ENCODE assay signal across 1 cellular context in the genomic region with DNA sequence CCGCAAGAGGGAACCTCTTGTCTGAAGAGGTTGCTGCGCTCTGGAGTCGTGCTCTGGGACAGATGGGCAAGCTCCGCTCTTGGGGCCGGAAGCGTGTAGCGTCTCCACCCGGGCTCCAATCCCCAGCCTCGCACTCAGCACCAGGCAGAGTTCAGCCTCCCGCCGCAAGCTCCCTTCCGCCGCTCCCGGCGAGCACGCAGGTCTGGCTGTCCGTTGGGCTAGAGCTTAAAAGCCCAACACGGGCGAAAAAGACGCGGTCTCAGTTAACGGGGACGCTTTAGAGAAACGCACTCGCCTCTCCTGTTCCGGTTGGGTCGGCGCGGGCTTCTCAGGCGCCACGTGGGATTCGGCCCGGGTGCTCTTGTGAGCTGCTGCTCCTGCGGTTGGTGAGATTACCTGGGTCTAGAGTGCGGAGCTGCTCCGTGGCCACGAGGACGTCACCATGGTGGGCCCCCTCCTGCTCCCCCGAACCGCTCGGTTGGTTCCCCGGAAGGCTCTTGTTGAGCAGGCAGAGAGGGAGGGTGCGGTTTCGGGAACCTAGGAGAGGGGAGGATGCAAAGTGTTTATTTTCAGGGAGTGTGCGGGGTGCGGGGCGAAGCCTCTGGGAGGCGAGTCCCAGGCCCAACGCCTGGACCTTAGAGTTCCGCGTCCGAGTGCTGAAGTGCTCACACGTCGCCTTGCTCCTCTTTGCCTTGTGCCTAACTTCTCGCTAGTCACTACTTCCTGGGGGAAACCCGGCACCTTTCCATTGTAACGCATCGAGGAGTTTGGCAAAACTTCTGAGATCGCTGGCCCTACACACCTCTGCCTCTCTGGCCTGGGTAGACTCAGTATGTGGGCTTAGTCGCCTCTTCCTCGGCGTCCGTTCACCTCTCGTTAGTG.
TF ChIP-seq lines count a peak whose summit lies in the region.

A gene (plus strand): TSS at position 331 of the 882 bp plus-strand sequence. CDS start 112 bp downstream, at position 443.

TF ChIP-seq in HepG2, 621 proteins besides CTCF, POLR2A, EP300 and RAD21 (continued from another document and continues in another):
- TF ChIP-seq, protein P1, sequence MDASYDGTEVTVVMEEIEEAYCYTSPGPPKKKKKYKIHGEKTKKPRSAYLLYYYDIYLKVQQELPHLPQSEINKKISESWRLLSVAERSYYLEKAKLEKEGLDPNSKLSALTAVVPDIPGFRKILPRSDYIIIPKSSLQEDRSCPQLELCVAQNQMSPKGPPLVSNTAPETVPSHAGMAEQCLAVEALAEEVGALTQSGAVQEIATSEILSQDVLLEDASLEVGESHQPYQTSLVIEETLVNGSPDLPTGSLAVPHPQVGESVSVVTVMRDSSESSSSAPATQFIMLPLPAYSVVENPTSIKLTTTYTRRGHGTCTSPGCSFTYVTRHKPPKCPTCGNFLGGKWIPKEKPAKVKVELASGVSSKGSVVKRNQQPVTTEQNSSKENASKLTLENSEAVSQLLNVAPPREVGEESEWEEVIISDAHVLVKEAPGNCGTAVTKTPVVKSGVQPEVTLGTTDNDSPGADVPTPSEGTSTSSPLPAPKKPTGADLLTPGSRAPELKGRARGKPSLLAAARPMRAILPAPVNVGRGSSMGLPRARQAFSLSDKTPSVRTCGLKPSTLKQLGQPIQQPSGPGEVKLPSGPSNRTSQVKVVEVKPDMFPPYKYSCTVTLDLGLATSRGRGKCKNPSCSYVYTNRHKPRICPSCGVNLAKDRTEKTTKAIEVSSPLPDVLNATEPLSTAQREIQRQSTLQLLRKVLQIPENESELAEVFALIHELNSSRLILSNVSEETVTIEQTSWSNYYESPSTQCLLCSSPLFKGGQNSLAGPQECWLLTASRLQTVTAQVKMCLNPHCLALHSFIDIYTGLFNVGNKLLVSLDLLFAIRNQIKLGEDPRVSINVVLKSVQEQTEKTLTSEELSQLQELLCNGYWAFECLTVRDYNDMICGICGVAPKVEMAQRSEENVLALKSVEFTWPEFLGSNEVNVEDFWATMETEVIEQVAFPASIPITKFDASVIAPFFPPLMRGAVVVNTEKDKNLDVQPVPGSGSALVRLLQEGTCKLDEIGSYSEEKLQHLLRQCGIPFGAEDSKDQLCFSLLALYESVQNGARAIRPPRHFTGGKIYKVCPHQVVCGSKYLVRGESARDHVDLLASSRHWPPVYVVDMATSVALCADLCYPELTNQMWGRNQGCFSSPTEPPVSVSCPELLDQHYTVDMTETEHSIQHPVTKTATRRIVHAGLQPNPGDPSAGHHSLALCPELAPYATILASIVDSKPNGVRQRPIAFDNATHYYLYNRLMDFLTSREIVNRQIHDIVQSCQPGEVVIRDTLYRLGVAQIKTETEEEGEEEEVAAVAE (CRISPR knock-in tag; IDR thresholded peaks at IDR 0.05; ENCODE audit: borderline replicate concordance), result peak; percentile 91
- TF ChIP-seq NFIB (CRISPR knock-in tag; IDR thresholded peaks at IDR 0.05; ENCODE audit: borderline replicate concordance), result no peak
- TF ChIP-seq NPAS2 (CRISPR knock-in tag; IDR thresholded peaks at IDR 0.05; ENCODE audit: borderline replicate concordance), result no peak
- TF ChIP-seq, protein P2, sequence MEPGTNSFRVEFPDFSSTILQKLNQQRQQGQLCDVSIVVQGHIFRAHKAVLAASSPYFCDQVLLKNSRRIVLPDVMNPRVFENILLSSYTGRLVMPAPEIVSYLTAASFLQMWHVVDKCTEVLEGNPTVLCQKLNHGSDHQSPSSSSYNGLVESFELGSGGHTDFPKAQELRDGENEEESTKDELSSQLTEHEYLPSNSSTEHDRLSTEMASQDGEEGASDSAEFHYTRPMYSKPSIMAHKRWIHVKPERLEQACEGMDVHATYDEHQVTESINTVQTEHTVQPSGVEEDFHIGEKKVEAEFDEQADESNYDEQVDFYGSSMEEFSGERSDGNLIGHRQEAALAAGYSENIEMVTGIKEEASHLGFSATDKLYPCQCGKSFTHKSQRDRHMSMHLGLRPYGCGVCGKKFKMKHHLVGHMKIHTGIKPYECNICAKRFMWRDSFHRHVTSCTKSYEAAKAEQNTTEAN (CRISPR knock-in tag; conservative IDR thresholded peaks at IDR 0.05), result peak; percentile 77; the same call in 1 of the 2 replicates
- TF ChIP-seq ZNF816 (CRISPR knock-in tag; IDR thresholded peaks at IDR 0.05; ENCODE audit: borderline replicate concordance), result peak; percentile 82; the same call in 1 of the 2 replicates
- TF ChIP-seq ZNF460 (CRISPR knock-in tag; IDR thresholded peaks at IDR 0.05; ENCODE audit: borderline replicate concordance), result peak; percentile 66; the same call in 1 of the 2 replicates
- no peak for TF ChIP-seq PHB2 (IDR thresholded peaks at IDR 0.05; ENCODE audit: partially characterized antibody)
- TF ChIP-seq, protein P3, sequence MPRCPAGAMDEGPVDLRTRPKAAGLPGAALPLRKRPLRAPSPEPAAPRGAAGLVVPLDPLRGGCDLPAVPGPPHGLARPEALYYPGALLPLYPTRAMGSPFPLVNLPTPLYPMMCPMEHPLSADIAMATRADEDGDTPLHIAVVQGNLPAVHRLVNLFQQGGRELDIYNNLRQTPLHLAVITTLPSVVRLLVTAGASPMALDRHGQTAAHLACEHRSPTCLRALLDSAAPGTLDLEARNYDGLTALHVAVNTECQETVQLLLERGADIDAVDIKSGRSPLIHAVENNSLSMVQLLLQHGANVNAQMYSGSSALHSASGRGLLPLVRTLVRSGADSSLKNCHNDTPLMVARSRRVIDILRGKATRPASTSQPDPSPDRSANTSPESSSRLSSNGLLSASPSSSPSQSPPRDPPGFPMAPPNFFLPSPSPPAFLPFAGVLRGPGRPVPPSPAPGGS (CRISPR knock-in tag; IDR thresholded peaks at IDR 0.05), result peak; percentile 80; the same call in 1 of the 2 replicates
- TF ChIP-seq HNRNPUL1 (IDR thresholded peaks at IDR 0.05; ENCODE audit: low read depth, low read length), result no peak; the same call in 1 of the 2 replicates
- TF ChIP-seq, protein P4, sequence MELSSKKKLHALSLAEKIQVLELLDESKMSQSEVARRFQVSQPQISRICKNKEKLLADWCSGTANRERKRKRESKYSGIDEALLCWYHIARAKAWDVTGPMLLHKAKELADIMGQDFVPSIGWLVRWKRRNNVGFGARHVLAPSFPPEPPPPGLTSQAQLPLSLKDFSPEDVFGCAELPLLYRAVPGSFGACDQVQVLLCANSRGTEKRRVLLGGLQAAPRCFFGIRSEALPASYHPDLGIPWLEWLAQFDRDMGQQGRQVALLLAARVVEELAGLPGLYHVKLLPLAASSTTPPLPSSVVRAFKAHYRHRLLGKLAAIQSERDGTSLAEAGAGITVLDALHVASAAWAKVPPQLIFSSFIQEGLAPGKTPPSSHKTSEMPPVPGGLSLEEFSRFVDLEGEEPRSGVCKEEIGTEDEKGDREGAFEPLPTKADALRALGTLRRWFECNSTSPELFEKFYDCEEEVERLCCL (CRISPR knock-in tag; IDR thresholded peaks at IDR 0.05; ENCODE audit: borderline replicate concordance), result peak; percentile 79; the same call in 1 of the 2 replicates
- TF ChIP-seq, protein P5, sequence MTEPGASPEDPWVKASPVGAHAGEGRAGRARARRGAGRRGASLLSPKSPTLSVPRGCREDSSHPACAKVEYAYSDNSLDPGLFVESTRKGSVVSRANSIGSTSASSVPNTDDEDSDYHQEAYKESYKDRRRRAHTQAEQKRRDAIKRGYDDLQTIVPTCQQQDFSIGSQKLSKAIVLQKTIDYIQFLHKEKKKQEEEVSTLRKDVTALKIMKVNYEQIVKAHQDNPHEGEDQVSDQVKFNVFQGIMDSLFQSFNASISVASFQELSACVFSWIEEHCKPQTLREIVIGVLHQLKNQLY (CRISPR knock-in tag; IDR thresholded peaks at IDR 0.05), result peak; percentile 74; the same call in 1 of the 2 replicates
- peak; percentile 100 for TF ChIP-seq DMAP1 (CRISPR knock-in tag; IDR thresholded peaks at IDR 0.05)
- peak; percentile 77; the same call in 1 of the 2 replicates for TF ChIP-seq ZNF746 (CRISPR knock-in tag; IDR thresholded peaks at IDR 0.05)
- 0 out of 2 replicates have a peak, but pooled peaks have one; percentile 13 for TF ChIP-seq ZNF17 (CRISPR knock-in tag; IDR thresholded peaks at IDR 0.05)
- TF ChIP-seq CCDC6 (CRISPR knock-in tag; IDR thresholded peaks at IDR 0.05), result peak; percentile 95
- TF ChIP-seq, protein P6, sequence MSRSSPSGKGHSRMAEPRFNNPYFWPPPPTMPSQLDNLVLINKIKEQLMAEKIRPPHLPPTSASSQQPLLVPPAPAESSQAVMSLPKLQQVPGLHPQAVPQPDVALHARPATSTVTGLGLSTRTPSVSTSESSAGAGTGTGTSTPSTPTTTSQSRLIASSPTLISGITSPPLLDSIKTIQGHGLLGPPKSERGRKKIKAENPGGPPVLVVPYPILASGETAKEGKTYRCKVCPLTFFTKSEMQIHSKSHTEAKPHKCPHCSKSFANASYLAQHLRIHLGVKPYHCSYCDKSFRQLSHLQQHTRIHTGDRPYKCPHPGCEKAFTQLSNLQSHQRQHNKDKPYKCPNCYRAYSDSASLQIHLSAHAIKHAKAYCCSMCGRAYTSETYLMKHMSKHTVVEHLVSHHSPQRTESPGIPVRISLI (CRISPR knock-in tag; IDR thresholded peaks at IDR 0.05; ENCODE audit: borderline replicate concordance), result peak; percentile 77
- TF ChIP-seq, protein P7, sequence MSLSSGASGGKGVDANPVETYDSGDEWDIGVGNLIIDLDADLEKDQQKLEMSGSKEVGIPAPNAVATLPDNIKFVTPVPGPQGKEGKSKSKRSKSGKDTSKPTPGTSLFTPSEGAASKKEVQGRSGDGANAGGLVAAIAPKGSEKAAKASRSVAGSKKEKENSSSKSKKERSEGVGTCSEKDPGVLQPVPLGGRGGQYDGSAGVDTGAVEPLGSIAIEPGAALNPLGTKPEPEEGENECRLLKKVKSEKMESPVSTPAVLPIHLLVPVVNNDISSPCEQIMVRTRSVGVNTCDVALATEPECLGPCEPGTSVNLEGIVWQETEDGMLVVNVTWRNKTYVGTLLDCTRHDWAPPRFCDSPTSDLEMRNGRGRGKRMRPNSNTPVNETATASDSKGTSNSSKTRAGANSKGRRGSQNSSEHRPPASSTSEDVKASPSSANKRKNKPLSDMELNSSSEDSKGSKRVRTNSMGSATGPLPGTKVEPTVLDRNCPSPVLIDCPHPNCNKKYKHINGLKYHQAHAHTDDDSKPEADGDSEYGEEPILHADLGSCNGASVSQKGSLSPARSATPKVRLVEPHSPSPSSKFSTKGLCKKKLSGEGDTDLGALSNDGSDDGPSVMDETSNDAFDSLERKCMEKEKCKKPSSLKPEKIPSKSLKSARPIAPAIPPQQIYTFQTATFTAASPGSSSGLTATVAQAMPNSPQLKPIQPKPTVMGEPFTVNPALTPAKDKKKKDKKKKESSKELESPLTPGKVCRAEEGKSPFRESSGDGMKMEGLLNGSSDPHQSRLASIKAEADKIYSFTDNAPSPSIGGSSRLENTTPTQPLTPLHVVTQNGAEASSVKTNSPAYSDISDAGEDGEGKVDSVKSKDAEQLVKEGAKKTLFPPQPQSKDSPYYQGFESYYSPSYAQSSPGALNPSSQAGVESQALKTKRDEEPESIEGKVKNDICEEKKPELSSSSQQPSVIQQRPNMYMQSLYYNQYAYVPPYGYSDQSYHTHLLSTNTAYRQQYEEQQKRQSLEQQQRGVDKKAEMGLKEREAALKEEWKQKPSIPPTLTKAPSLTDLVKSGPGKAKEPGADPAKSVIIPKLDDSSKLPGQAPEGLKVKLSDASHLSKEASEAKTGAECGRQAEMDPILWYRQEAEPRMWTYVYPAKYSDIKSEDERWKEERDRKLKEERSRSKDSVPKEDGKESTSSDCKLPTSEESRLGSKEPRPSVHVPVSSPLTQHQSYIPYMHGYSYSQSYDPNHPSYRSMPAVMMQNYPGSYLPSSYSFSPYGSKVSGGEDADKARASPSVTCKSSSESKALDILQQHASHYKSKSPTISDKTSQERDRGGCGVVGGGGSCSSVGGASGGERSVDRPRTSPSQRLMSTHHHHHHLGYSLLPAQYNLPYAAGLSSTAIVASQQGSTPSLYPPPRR (CRISPR knock-in tag; IDR thresholded peaks at IDR 0.05; ENCODE audit: borderline replicate concordance), result peak; percentile 81
- peak; percentile 98 for TF ChIP-seq MTF2 (CRISPR knock-in tag; IDR thresholded peaks at IDR 0.05; ENCODE audit: borderline replicate concordance)
- peak; percentile 96 for TF ChIP-seq YEATS2 (CRISPR knock-in tag; IDR thresholded peaks at IDR 0.05; ENCODE audit: borderline replicate concordance)
- peak; percentile 66; the same call in 1 of the 2 replicates for TF ChIP-seq MEF2D (CRISPR knock-in tag; IDR thresholded peaks at IDR 0.05)
- peak; percentile 48; the same call in 1 of the 2 replicates for TF ChIP-seq ZNF567 (CRISPR knock-in tag; IDR thresholded peaks at IDR 0.05; ENCODE audit: borderline replicate concordance)
- peak; percentile 63 for TF ChIP-seq MED13 (CRISPR knock-in tag; IDR thresholded peaks at IDR 0.05)
- 0 out of 2 replicates have a peak, but pooled peaks have one; percentile 65 for TF ChIP-seq ZFP82 (CRISPR knock-in tag; IDR thresholded peaks at IDR 0.05; ENCODE audit: borderline replicate concordance)
- no peak for TF ChIP-seq NONO (IDR thresholded peaks at IDR 0.05)
- peak; percentile 95 for TF ChIP-seq NONO (CRISPR knock-in tag; conservative IDR thresholded peaks at IDR 0.05)
- TF ChIP-seq SAFB2 (CRISPR knock-in tag; IDR thresholded peaks at IDR 0.05; ENCODE audit: borderline replicate concordance, low read depth), result peak; percentile 78; the same call in 1 of the 2 replicates
- TF ChIP-seq BORCS8-MEF2B (CRISPR knock-in tag; IDR thresholded peaks at IDR 0.05), result peak; percentile 96
- peak; percentile 98 for TF ChIP-seq FOXC1 (CRISPR knock-in tag; IDR thresholded peaks at IDR 0.05; ENCODE audit: borderline replicate concordance)
- TF ChIP-seq ZNF614 (CRISPR knock-in tag; IDR thresholded peaks at IDR 0.05; ENCODE audit: borderline replicate concordance), result 0 out of 2 replicates have a peak, but pooled peaks have one; percentile 52
- TF ChIP-seq SOX6 (IDR thresholded peaks at IDR 0.05), result no peak
- peak; percentile 76 for TF ChIP-seq SOX6 (CRISPR knock-in tag; IDR thresholded peaks at IDR 0.05)
- TF ChIP-seq ATF7-NPFF (CRISPR knock-in tag; IDR thresholded peaks at IDR 0.05; ENCODE audit: low read depth), result peak; percentile 93
- peak; percentile 94; the same call in 1 of the 2 replicates for TF ChIP-seq KDM5B (CRISPR knock-in tag; IDR thresholded peaks at IDR 0.05; ENCODE audit: borderline replicate concordance)
- TF ChIP-seq ZNF652 (CRISPR knock-in tag; IDR thresholded peaks at IDR 0.05; ENCODE audit: borderline replicate concordance, low read depth), result peak; percentile 39; the same call in 1 of the 2 replicates
- TF ChIP-seq NFYB (CRISPR knock-in tag; IDR thresholded peaks at IDR 0.05), result peak; percentile 75
- TF ChIP-seq, protein P8, sequence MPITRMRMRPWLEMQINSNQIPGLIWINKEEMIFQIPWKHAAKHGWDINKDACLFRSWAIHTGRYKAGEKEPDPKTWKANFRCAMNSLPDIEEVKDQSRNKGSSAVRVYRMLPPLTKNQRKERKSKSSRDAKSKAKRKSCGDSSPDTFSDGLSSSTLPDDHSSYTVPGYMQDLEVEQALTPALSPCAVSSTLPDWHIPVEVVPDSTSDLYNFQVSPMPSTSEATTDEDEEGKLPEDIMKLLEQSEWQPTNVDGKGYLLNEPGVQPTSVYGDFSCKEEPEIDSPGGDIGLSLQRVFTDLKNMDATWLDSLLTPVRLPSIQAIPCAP (CRISPR knock-in tag; IDR thresholded peaks at IDR 0.05; ENCODE audit: low read depth), result no peak
